Comparison of ENCODE assay signal across 8 cellular contexts in the genomic region with DNA sequence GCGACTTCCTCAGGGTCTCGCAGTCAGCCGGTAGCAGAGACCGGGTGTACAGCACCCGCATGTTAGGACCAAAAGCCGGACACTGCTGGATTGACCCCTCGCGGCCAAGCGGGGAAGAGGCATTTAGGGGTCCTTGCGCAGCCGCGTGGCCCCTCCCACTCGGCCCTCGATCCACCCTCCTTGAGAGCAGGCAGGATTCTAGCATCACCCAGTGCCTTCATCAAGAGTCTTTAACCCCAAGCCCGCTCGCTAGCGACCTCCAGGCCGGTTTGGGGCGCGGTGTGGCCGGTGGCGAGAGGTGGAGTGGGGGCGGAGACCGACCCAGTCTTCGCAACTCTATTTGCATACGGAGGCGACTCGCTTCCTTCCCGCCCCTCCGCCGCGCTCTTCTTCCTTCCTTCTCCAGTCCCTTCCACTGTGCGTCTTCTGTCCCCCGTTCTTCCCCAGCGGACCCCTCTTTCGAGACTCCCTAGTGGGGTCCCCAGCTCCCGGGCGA. TPM values are rescaled to one million over a fixed set of nuclear protein-coding genes. Genes with fewer than 3 reads are reported as not detected.
DNase-seq lines count a peak whose midpoint lies in the region; ATAC-seq and TF ChIP-seq lines count a peak whose summit lies in the region.

A gene with protein sequence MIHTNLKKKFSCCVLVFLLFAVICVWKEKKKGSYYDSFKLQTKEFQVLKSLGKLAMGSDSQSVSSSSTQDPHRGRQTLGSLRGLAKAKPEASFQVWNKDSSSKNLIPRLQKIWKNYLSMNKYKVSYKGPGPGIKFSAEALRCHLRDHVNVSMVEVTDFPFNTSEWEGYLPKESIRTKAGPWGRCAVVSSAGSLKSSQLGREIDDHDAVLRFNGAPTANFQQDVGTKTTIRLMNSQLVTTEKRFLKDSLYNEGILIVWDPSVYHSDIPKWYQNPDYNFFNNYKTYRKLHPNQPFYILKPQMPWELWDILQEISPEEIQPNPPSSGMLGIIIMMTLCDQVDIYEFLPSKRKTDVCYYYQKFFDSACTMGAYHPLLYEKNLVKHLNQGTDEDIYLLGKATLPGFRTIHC (plus strand): TSS at position 384 of the 496 bp plus-strand sequence. CDS start 112,178 bp downstream, outside the sequence.

- H3K4me1 Mint-ChIP-seq in activated CD4-positive, alpha-beta memory T cell treated with anti-CD3 and anti-CD28 coated beads, Interleukin-2, amount 10 ng/mL, durations not matched to agents 7 days and 5 days: peaks cover 34% of the 10 kb centered on the region

- peak; percentile 42 for TF ChIP-seq CTCF in GM12874 (IDR thresholded peaks at IDR 0.05; ENCODE audit: insufficient read depth, low read depth, low read length)
- TF ChIP-seq CTCF in lower lobe of right lung (IDR thresholded peaks at IDR 0.05): peak; percentile 68

- peaks cover 2% of the 10 kb centered on the region for H3K9me3 Mint-ChIP-seq in activated CD4-positive, alpha-beta memory T cell treated with anti-CD3 and anti-CD28 coated beads, Interleukin-2, amount 10 ng/mL, durations not matched to agents 7 days and 5 days

- peaks cover 26% of the 10 kb centered on the region for H3K4me1 ChIP-seq in lower lobe of right lung

- H3K9me3 ChIP-seq in lower lobe of right lung: no peaks in the 10 kb centered on the region

- H3K27me3 ChIP-seq in lower lobe of right lung (ENCODE audit: low read depth): no peaks in the 10 kb centered on the region

- POLR2A ChIA-PET in activated CD4-positive, alpha-beta memory T cell treated with anti-CD3 and anti-CD28 coated beads, Interleukin-2, amount 10 ng/mL, durations not matched to agents 7 days and 5 days (lab: Charles Lee): interaction anchor here (1.0 to 4.1 kb wide), 16 partner anchors 10 to 208 kb away, joined by 3 to 72 read pairs (median 26); a partner anchor contains a TSS

- peak within 1 kb of the TSS; percentile 94 for H3K4me3 ChIP-seq in lower lobe of right lung

- H3K4me3 Mint-ChIP-seq in activated CD4-positive, alpha-beta memory T cell treated with anti-CD3 and anti-CD28 coated beads, Interleukin-2, amount 10 ng/mL, durations not matched to agents 7 days and 5 days: peak within 1 kb of the TSS; percentile 84

- H3K36me3 Mint-ChIP-seq in activated CD4-positive, alpha-beta memory T cell treated with anti-CD3 and anti-CD28 coated beads, Interleukin-2, amount 10 ng/mL, durations not matched to agents 7 days and 5 days (ENCODE audit: low read depth): peaks cover 36% of the 10 kb centered on the region

- peak within 1 kb of the TSS; percentile 86 for H3K27ac ChIP-seq in lower lobe of right lung

- peaks cover 4% of the 10 kb centered on the region for H3K36me3 ChIP-seq in lower lobe of right lung

- DNase-seq in NCI-H2227 treated with DMSO at 0.1 percent for 48 hours (lab: John Stamatoyannopoulos, UW) (peak; percentile 61), lower lobe of right lung (peak; percentile 87), DMS153 treated with DMSO at 0.1 percent for 48 hours (lab: John Stamatoyannopoulos, UW; ENCODE audit: unreplicated experiment) (no peak)
- DNase-seq in activated CD4-positive, alpha-beta memory T cell treated with anti-CD3 and anti-CD28 coated beads, Interleukin-2, amount 10 ng/mL, durations not matched to agents 7 days and 5 days: peak; percentile 81
- DNase-seq in effector CD4-positive, alpha-beta T cell: peak; percentile 54
- DNase-seq in stimulated activated CD4-positive, alpha-beta T cell treated with anti-CD3 and anti-CD28 coated beads, TNF-alpha, amount 100 ng/mL, for 48 hours (ENCODE audit: low read depth in 3 of 3): peak; percentile 49 to 56 (median 55)

- ATAC-seq in HG02588 (IDR thresholded peaks at IDR 0.05; ENCODE audit: unreplicated experiment): peak; percentile 66
- ATAC-seq in lower lobe of right lung: peak; percentile 77 to 81

- CTCF ChIA-PET in activated CD4-positive, alpha-beta memory T cell treated with anti-CD3 and anti-CD28 coated beads, Interleukin-2, amount 10 ng/mL, durations not matched to agents 7 days and 5 days (lab: Charles Lee): interaction anchor here (1.1 to 3.8 kb wide), 4 partner anchors 21 to 235 kb away, joined by 3 to 55 read pairs (median 20); a partner anchor contains a TSS

- no peaks in the 10 kb centered on the region for H3K27me3 Mint-ChIP-seq in activated CD4-positive, alpha-beta memory T cell treated with anti-CD3 and anti-CD28 coated beads, Interleukin-2, amount 10 ng/mL, durations not matched to agents 7 days and 5 days

- intact Hi-C loops in lower lobe of right lung (cut with DNase I): no loop called here

- H3K27ac Mint-ChIP-seq in activated CD4-positive, alpha-beta memory T cell treated with anti-CD3 and anti-CD28 coated beads, Interleukin-2, amount 10 ng/mL, durations not matched to agents 7 days and 5 days: peak within 1 kb of the TSS; percentile 88

RNA-seq across cellular contexts. Expression of the gene that starts here (rescaled TPM):
- 100 to 1,000 TPM; 116 to 128 TPM for total RNA-seq in activated CD4-positive, alpha-beta memory T cell treated with anti-CD3 and anti-CD28 coated beads, Interleukin-2, amount 10 ng/mL, durations not matched to agents 7 days and 5 days
- total RNA-seq in lower lobe of right lung: 72.7 TPM
